In genomic region chr4:20995591-20995990, GRCh38 we compare ENCODE assay signal across 22 cellular contexts.
"Had no signal": no experiment of that assay in that cellular context is flagged by ENCODE, and none has a peak within 500 bp of the region (broad histone marks: within the 10 kb centered on the region; RNA-seq: fewer than 3 reads in every experiment).

No MANE protein-coding gene starts in this region.

- H3K27me3 ChIP-seq: SJCRH30 had no signal

- DNase-seq: IMR-90; Kasumi-1; MM.1S; NCI-H1092 treated with DMSO at 0.1 percent for 48 hours; NCI-H1436; NCI-H187; NCI-H2029; NCI-H2081 treated with DMSO at 0.1 percent for 48 hours; NCI-H2171; NCI-H226; NCI-H446 treated with DMSO at 0.1 percent for 48 hours; NCI-H524; NK-92 treated with Interleukin-12 subunit alpha and Interleukin-12 subunit beta, amount 100 ng/mL, for 24 hours; PC-3; SHP77 treated with DMSO at 0.1 percent for 48 hours; SJCRH30; T-helper 1 cell had no signal

- H3K9me3 ChIP-seq: SJCRH30 had no signal

- ATAC-seq: HepG2, Panc1, PC-3, Right ventricle myocardium inferior, SK-N-SH treated with all-trans-retinoic acid at 6 μM for 48 hours had no signal

- H3K4me3 ChIP-seq: SJCRH30 had no signal

- H3K4me1 ChIP-seq: SJCRH30 had no signal

- FAIRE-seq: HepG2 had no signal

- H3K27ac ChIP-seq: KMS-11, SJCRH30 had no signal

- H3K36me3 ChIP-seq: SJCRH30 had no signal
